20 cellular contexts compared by ENCODE assay signal in genomic region chr12:6133642-6134041, GRCh38. TPM values are rescaled to one million over a fixed set of nuclear protein-coding genes. Genes with fewer than 3 reads are reported as not detected.
DNase-seq lines count a peak whose midpoint lies in the region; ATAC-seq, FAIRE-seq and TF ChIP-seq lines count a peak whose summit lies in the region.
"Had no signal": no experiment of that assay in that cellular context is flagged by ENCODE, and none has a peak within 500 bp of the region (broad histone marks: within the 10 kb centered on the region; RNA-seq: fewer than 3 reads in every experiment).

No MANE protein-coding gene starts in this region.

- no peaks in the 10 kb centered on the region for H3K79me2 ChIP-seq in K562 (ENCODE audit: control insufficient read depth, insufficient read depth, low read length)

- H3K9me3 ChIP-seq in A549, result no peaks in the 10 kb centered on the region
- no peaks in the 10 kb centered on the region for H3K9me3 ChIP-seq in K562 (replicated peaks; ENCODE audit: control insufficient read depth, insufficient read depth, low read depth, low read length)
- no peaks in the 10 kb centered on the region for H3K9me3 ChIP-seq in breast epithelium
- no peaks in the 10 kb centered on the region for H3K9me3 ChIP-seq in HAP-1

- H3K4me3 Mint-ChIP-seq in activated T-cell treated with anti-CD3 and anti-CD28 coated beads, Interleukin-2, amount 50 U/mL, for 24 hours, result no peak overlapping the region
- H3K4me3 Mint-ChIP-seq: CD14-positive monocyte; CD4-positive, alpha-beta memory T cell; H9; IgD-negative memory B cell had no signal

- TF ChIP-seq CTCF in A549 (IDR thresholded peaks at IDR 0.05), result no peak
- no peak for TF ChIP-seq CTCF in K562 (IDR thresholded peaks at IDR 0.05 in 2 of 3, conservative IDR thresholded peaks at IDR 0.05 in 1 of 3; ENCODE audit: insufficient read depth in 2 of 3, low read depth in 1 of 3, low read length in 3 of 3)
- no peak for TF ChIP-seq CTCF in breast epithelium (IDR thresholded peaks at IDR 0.05)

- H3K4me3 ChIP-seq in A549 (no peak overlapping the region), K562 (no peak overlapping the region), breast epithelium (no peak overlapping the region), HAP-1 (no peak overlapping the region)
- H3K4me3 ChIP-seq: BLaER1 had no signal

- in situ Hi-C loops in K562 (cut with MboI), result no loop called here
- in situ Hi-C loops in HAP-1 (cut with MboI; ENCODE audit: low sequenced_read_pairs), result no loop called here

- H3K4me2 ChIP-seq in A549, result no peak overlapping the region
- no peak overlapping the region for H3K4me2 ChIP-seq in K562 (ENCODE audit: insufficient read depth, low read length)
- H3K4me2 ChIP-seq: BLaER1 had no signal

- CTCF ChIA-PET in A549 (lab: Yijun Ruan, JAX) (interaction anchor here (0.6 to 1.0 kb wide), 3 partner anchors 25 to 151 kb away, joined by 3 to 4 read pairs (median 4); no protein-coding TSS in a partner anchor), K562 (lab: Yijun Ruan, JAX; ENCODE audit: low intra/inter-chr PET ratio) (no interaction called here)

- H3K4me1 ChIP-seq in A549 (no peaks in the 10 kb centered on the region), K562 (replicated peaks in 1 of 2; ENCODE audit: control insufficient read depth in 2 of 2, insufficient read depth in 2 of 2, low read length in 2 of 2) (peaks cover 0 to 2% of the 10 kb centered on the region in 2 experiments; a peak in 1 of 5 replicates), breast epithelium (no peaks in the 10 kb centered on the region), HAP-1 (no peaks in the 10 kb centered on the region)

- TSS peak; percentile 93 for BruUV-seq in K562 (replicated peaks; lab: Mats Ljungman, UMichigan)

- peak; percentile 9 for DNase-seq in activated T-cell treated with anti-CD3 and anti-CD28 coated beads, Interleukin-2, amount 50 U/mL, for 24 hours
- no peak for DNase-seq in activated T-cell treated with anti-CD3 and anti-CD28 coated beads for 4 hours
- no peak for DNase-seq in A549 (ENCODE audit: low read depth in 1 of 2, low spot score in 1 of 2)
- no peak for DNase-seq in K562 (ENCODE audit: extremely low read depth in 1 of 4, low spot score in 3 of 4)
- peak; percentile 34 for DNase-seq in islet precursor cell
- no peak for DNase-seq in breast epithelium (ENCODE audit: low spot score in 2 of 2)
- no peak for DNase-seq in RPMI8226
- DNase-seq in HAP-1 (ENCODE audit: low spot score in 2 of 2), result no peak
- DNase-seq: CD4-positive, alpha-beta memory T cell; DMS79 treated with DMSO at 0.1 percent for 48 hours; GF-D8; GOT3; H9 had no signal

- no peaks in the 10 kb centered on the region for H3K36me3 ChIP-seq in K562 (ENCODE audit: control insufficient read depth, insufficient read depth, low read length)
- no peaks in the 10 kb centered on the region for H3K36me3 ChIP-seq in breast epithelium
- no peaks in the 10 kb centered on the region for H3K36me3 ChIP-seq in HAP-1 (replicated peaks)
- H3K36me3 ChIP-seq: BLaER1 had no signal

- H4K20me1 ChIP-seq in K562 (replicated peaks; ENCODE audit: control insufficient read depth, insufficient read depth, low read length), result no peaks in the 10 kb centered on the region
- H4K20me1 ChIP-seq: BLaER1 had no signal

- H3K9ac ChIP-seq in K562 (ENCODE audit: insufficient read depth in 1 of 2, low read depth in 2 of 2, low read length in 2 of 2), result no peak overlapping the region
- H3K9ac ChIP-seq: BLaER1 had no signal

- H2AFZ ChIP-seq in K562 (ENCODE audit: low read depth, low read length), result 0 out of 2 replicates have a peak overlapping the region, but pooled peaks have one; percentile 40

- no peak overlapping the region for H3K27ac Mint-ChIP-seq in activated T-cell treated with anti-CD3 and anti-CD28 coated beads, Interleukin-2, amount 50 U/mL, for 24 hours
- H3K27ac Mint-ChIP-seq: CD4-positive, alpha-beta memory T cell; H9 had no signal

- H3K27me3 ChIP-seq in K562 (ENCODE audit: control insufficient read depth in 2 of 2, insufficient read depth in 2 of 2, low read length in 2 of 2) (no peaks in the 10 kb centered on the region), breast epithelium (peaks cover 0 to 3% of the 10 kb centered on the region in 2 donors), HAP-1 (ENCODE audit: low read depth) (no peaks in the 10 kb centered on the region)
- H3K27me3 ChIP-seq: BLaER1 had no signal

- H3K27ac ChIP-seq in A549 (no peak overlapping the region), K562 (ENCODE audit: extremely low read depth, low read depth, low read length) (no peak overlapping the region), breast epithelium (no peak overlapping the region)
- H3K27ac ChIP-seq: 22Rv1, BLaER1, HL-60 had no signal

- TF ChIP-seq POLR2A in A549 (IDR thresholded peaks at IDR 0.05; ENCODE audit: low read length), result no peak
- TF ChIP-seq POLR2A in K562 (conservative IDR thresholded peaks at IDR 0.05), result no peak
- TF ChIP-seq POLR2A in breast epithelium (IDR thresholded peaks at IDR 0.05), result no peak

- peaks cover 4% of the 10 kb centered on the region for H3K4me1 Mint-ChIP-seq in activated T-cell treated with anti-CD3 and anti-CD28 coated beads, Interleukin-2, amount 50 U/mL, for 24 hours (ENCODE audit: low read depth)
- H3K4me1 Mint-ChIP-seq: H9, IgD-negative memory B cell had no signal

- H3K9me1 ChIP-seq in K562 (ENCODE audit: control insufficient read depth, insufficient read depth, low read length), result no peaks in the 10 kb centered on the region

- TF ChIP-seq RAD21 in A549 (conservative IDR thresholded peaks at IDR 0.05 in 1 of 2, IDR thresholded peaks at IDR 0.05 in 1 of 2) (no peak), K562 (CRISPR knock-in tag; conservative IDR thresholded peaks at IDR 0.05 in 1 of 2, IDR thresholded peaks at IDR 0.05 in 1 of 2) (no peak)

- TF ChIP-seq EP300 in A549 (IDR thresholded peaks at IDR 0.05), result no peak
- no peak for TF ChIP-seq EP300 in K562 (IDR thresholded peaks at IDR 0.05; ENCODE audit: low read length)

- peaks cover 3% of the 10 kb centered on the region for H3K9me3 Mint-ChIP-seq in activated T-cell treated with anti-CD3 and anti-CD28 coated beads, Interleukin-2, amount 50 U/mL, for 24 hours

- no peak for FAIRE-seq in A549 (lab: Jason Lieb, UNC)
- no peak for FAIRE-seq in K562 (lab: Jason Lieb, UNC)

- intact Hi-C loops in K562 (cut with micrococcal nuclease) (no loop called here), breast epithelium (cut with DNase I; ENCODE audit: low total_unique reads) (no loop called here)

- 87% methylated on average over 18 of the region's 18 CpGs for WGBS in A549 (ENCODE audit: missing lambda C conversion rate)
- WGBS in K562 (ENCODE audit: insufficient coverage, low coverage, missing lambda C conversion rate), result 30% methylated on average over 18 of the region's 18 CpGs

- no peaks in the 10 kb centered on the region for H3K36me3 Mint-ChIP-seq in activated T-cell treated with anti-CD3 and anti-CD28 coated beads, Interleukin-2, amount 50 U/mL, for 24 hours (ENCODE audit: low read depth)
- H3K36me3 Mint-ChIP-seq: CD4-positive, alpha-beta memory T cell; IgD-negative memory B cell had no signal

- POLR2A ChIA-PET in A549 (lab: Yijun Ruan, JAX) (no interaction called here), K562 (lab: Yijun Ruan, JAX) (interaction anchor here (0.8 kb wide), 1 partner anchor 21 kb away, joined by 3 read pairs; no protein-coding TSS in a partner anchor)

- H3K27me3 Mint-ChIP-seq in activated T-cell treated with anti-CD3 and anti-CD28 coated beads, Interleukin-2, amount 50 U/mL, for 24 hours, result no peaks in the 10 kb centered on the region
- H3K27me3 Mint-ChIP-seq: CD4-positive, alpha-beta memory T cell had no signal

- ATAC-seq in A549, result no peak
- no peak for ATAC-seq in K562

TF ChIP-seq in A549, 52 proteins besides CTCF, POLR2A, EP300 and RAD21:
- TF ChIP-seq ZSCAN20 (CRISPR knock-in tag; IDR thresholded peaks at IDR 0.05), result no peak
- TF ChIP-seq CHD4 (IDR thresholded peaks at IDR 0.05; ENCODE audit: borderline replicate concordance), result no peak
- TF ChIP-seq MAFK (IDR thresholded peaks at IDR 0.05; ENCODE audit: partially characterized antibody), result peak; percentile 99
- no peak for TF ChIP-seq RCOR1 (IDR thresholded peaks at IDR 0.05; ENCODE audit: low read depth, low read length)
- TF ChIP-seq HDAC2 (IDR thresholded peaks at IDR 0.05), result no peak

TF ChIP-seq in K562, 482 proteins besides CTCF, POLR2A, EP300 and RAD21 (continues in another document):
- no peak for TF ChIP-seq ZNF41 (CRISPR knock-in tag; conservative IDR thresholded peaks at IDR 0.05)
- TF ChIP-seq SMARCA4 (IDR thresholded peaks at IDR 0.05), result no peak

RNA-seq across cellular contexts. Expression of gene VWF, which starts 9.2 kb away (rescaled TPM):
- polyA plus RNA-seq in A549 (2011; rRNA removed), result 0.01 TPM in 2 replicates
- polyA plus RNA-seq in A549 (2012; cell fraction: cytosol; rRNA removed), result under 0.01 TPM in 1 of 2 replicates, not detected in the other
- polyA plus RNA-seq in A549 (2012; cell fraction: nucleus; rRNA removed), result 0.01 TPM in 1 of 2 replicates, not detected in the other
- polyA plus RNA-seq in A549 (2017; fragmentation: RNase III; extraction: RNeasy Plus Mini Kit Qiagen cat#74134 plus additional on column Dnase treatment), result not detected in 3 replicates
- polyA minus RNA-seq in A549 (2011; rRNA and poly(A)+ RNA removed), result 0.04 TPM in 1 of 2 replicates, not detected in the other
- total RNA-seq in K562 (2011; cell fraction: chromatin; rRNA removed; ENCODE audit: low replicate concordance), result 0.02 TPM in 1 of 2 replicates, not detected in the other
- 0.33 TPM in 1 of 2 replicates, not detected in the other for total RNA-seq in K562 (2011; cell fraction: nucleolus; rRNA removed)
- total RNA-seq in K562 (2011; cell fraction: nucleoplasm; rRNA removed), result not detected in 2 replicates
- not detected in 2 replicates for total RNA-seq in K562 (2014; rRNA removed)
- total RNA-seq in K562 (2014; rRNA removed; fragmentation: Illumina TruSeq; extraction: Trizol), result not detected in 2 replicates
- total RNA-seq in K562 (2015; rRNA removed; fragmentation: Illumina TruSeq; extraction: Trizol), result not detected in 2 replicates
- total RNA-seq in K562 (2021), result 0.40 and 0.53 TPM in 2 replicates
- not detected in 2 replicates for polyA plus RNA-seq in K562 (2011; rRNA removed)
- polyA plus RNA-seq in K562 (2011; cell fraction: cytosol; rRNA removed), result 0.04 and 0.07 TPM in 2 replicates
- polyA plus RNA-seq in K562 (2011; cell fraction: nucleus; rRNA removed), result 0.01 TPM in 2 replicates
- polyA plus RNA-seq in K562 (2012), result 0.01 TPM in 2 replicates
- polyA plus RNA-seq in K562 (2014; fragmentation: Illumina TruSeq; extraction: Trizol), result not detected in 2 replicates
- not detected for polyA plus RNA-seq in K562 (2014; fragmentation: Nextera tagmentation; extraction: Ambion mirVana)
- polyA plus RNA-seq in K562 (2014; rRNA removed), result not detected in 2 replicates
- polyA minus RNA-seq in K562 (2011; rRNA and poly(A)+ RNA removed), result not detected in 2 replicates
- not detected in 2 replicates for polyA minus RNA-seq in K562 (2011; cell fraction: cytosol; rRNA and poly(A)+ RNA removed)
- polyA minus RNA-seq in K562 (2011; cell fraction: nucleus; rRNA and poly(A)+ RNA removed), result not detected in 2 replicates
- total RNA-seq in breast epithelium, result 100 to 1,000 TPM in 2 of 3 donors, 10 to 100 TPM in 1; 60.3 to 267 (median 117) TPM
- total RNA-seq: A673, HT1080 had no signal

Comparison
In these comparisons a context has a peak if more than half of its experiments do, and no peak if none do; other contexts are left out.
1. DNase-seq: peak in activated T-cell treated with anti-CD3 and anti-CD28 coated beads, Interleukin-2, amount 50 U/mL, for 24 hours (single experiment) and islet precursor cell (single experiment); none in activated T-cell treated with anti-CD3 and anti-CD28 coated beads for 4 hours (single experiment), A549 (0 of 2), K562 (0 of 4), breast epithelium (0 of 2), RPMI8226 (single experiment) and HAP-1 (0 of 2).
2. RNA of gene VWF, which starts 9.2 kb away (total RNA-seq): 60.3 to 267 TPM in breast epithelium; 0.02 to 0.53 TPM in K562; every median in the first group is over 10 times any median in the second.